ENCODE assay signal across 1 cellular context in genomic region chr4:143185253-143186107, GRCh38.
TF ChIP-seq lines count a peak whose summit lies in the region.

No MANE protein-coding gene starts in this region.

TF ChIP-seq in HEK293, 187 proteins besides CTCF, POLR2A, EP300 and RAD21 (continued from another document):
- TF ChIP-seq ZNF239 (tag by site-specific recombination; IDR thresholded peaks at IDR 0.05) (no peak), ZFHX2 (tag by site-specific recombination; conservative IDR thresholded peaks at IDR 0.05) (0 out of 2 replicates have a peak, but pooled peaks have one; percentile 4), ZSCAN4 (tag by site-specific recombination; IDR thresholded peaks at IDR 0.05) (no peak), GLIS1 (tag by site-specific recombination; IDR thresholded peaks at IDR 0.05) (0 out of 2 replicates have a peak, but pooled peaks have one; percentile 4), ZNF571 (tag by site-specific recombination; IDR thresholded peaks at IDR 0.05) (no peak), ZNF600 (tag by site-specific recombination; IDR thresholded peaks at IDR 0.05) (peak; percentile 33; the same call in 1 of the 2 replicates), ZNF488 (tag by site-specific recombination; IDR thresholded peaks at IDR 0.05) (no peak), SCRT2 (tag by site-specific recombination; IDR thresholded peaks at IDR 0.05) (no peak), ZNF501 (tag by site-specific recombination; IDR thresholded peaks at IDR 0.05) (0 out of 2 replicates have a peak, but pooled peaks have one; percentile 30), SP3 (tag by site-specific recombination; IDR thresholded peaks at IDR 0.05) (no peak), ZNF449 (tag by site-specific recombination; IDR thresholded peaks at IDR 0.05) (no peak), ZNF473 (tag by site-specific recombination; IDR thresholded peaks at IDR 0.05) (no peak)
